In the genomic region with DNA sequence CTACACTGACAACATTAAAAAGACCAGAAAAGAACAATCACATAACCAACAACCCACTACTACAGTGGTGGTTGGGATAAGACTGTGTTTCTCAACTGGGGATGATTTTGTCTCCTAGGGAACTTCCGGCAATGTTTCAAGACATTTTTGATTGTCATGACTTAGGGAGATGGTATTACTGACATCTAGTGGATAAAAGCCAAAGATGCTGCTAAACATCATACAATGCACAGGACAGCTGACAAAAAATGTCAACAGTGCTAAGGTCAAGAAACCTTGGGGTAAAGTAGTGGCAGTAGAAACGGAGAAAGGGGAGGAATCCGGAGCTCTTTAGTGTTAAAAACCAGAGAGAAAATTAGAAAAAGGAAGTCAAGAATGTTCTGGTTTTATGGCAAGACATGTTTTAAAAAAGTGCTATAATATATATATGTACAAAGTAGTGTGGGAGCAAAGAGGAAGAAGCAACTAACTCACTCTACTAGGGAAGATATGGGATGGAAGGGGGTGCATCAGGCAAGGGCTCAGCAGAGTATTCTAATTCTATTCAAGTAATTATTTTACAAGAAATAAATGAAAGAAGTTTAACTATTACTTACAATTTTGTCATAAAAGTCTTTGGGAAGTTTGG, we compare ENCODE assay signal across 10 cellular contexts. TPM values are rescaled to one million over a fixed set of nuclear protein-coding genes. Genes with fewer than 3 reads are reported as not detected.
A peak's percentile ranks its signal among the peaks of the same experiment; 100 is the strongest.
DNase-seq lines count a peak whose midpoint lies in the region; ATAC-seq and TF ChIP-seq lines count a peak whose summit lies in the region.
"Had no signal": no experiment of that assay in that cellular context is flagged by ENCODE, and none has a peak within 500 bp of the region (broad histone marks: within the 10 kb centered on the region; RNA-seq: fewer than 3 reads in every experiment).

No MANE protein-coding gene starts in this region.

- intact Hi-C loops in psoas muscle (cut with DNase I) (no loop called here), thyroid gland (cut with DNase I) (no loop called here)

- H3K27me3 ChIP-seq in psoas muscle (ENCODE audit: insufficient read depth in 3 of 3, low read length in 2 of 3) (no peaks in the 10 kb centered on the region), thyroid gland (no peaks in the 10 kb centered on the region)

- H3K4me1 ChIP-seq in psoas muscle (no peaks in the 10 kb centered on the region), thyroid gland (no peaks in the 10 kb centered on the region)

- TF ChIP-seq CTCF in choroid plexus epithelial cell (conservative IDR thresholded peaks at IDR 0.05; ENCODE audit: low read depth, low read length) (peak; percentile 51), psoas muscle (IDR thresholded peaks at IDR 0.05) (peak; percentile 16), thyroid gland (IDR thresholded peaks at IDR 0.05) (no peak)

- peak; percentile 20 for DNase-seq in NCI-H748 (lab: John Stamatoyannopoulos, UW; ENCODE audit: unreplicated experiment)
- DNase-seq in NCI-H748 treated with DMSO at 0.1 percent for 48 hours (lab: John Stamatoyannopoulos, UW), result no peak
- peak; percentile 54 for DNase-seq in NAMALWA (ENCODE audit: low spot score)
- peak; percentile 78 for DNase-seq in choroid plexus epithelial cell (ENCODE audit: low read depth)
- no peak for DNase-seq in psoas muscle
- no peak for DNase-seq in thyroid gland
- DNase-seq in middle frontal gyrus (ENCODE audit: extremely low spot score, low spot score), result no peak
- no peak for DNase-seq in GM19240 (ENCODE audit: insufficient read length, low spot score)
- DNase-seq: activated B cell treated with CpG ODN at 0.5 μM for 24 hours, naive B cell had no signal

- H3K9me3 ChIP-seq in psoas muscle (no peaks in the 10 kb centered on the region), thyroid gland (no peaks in the 10 kb centered on the region)

- 62 to 69% (median 63%) methylated on average over 3 of the region's 3 CpGs for WGBS in psoas muscle, 3 donors
- WGBS in thyroid gland, 2 donors, result 80 to 85% methylated on average over 3 of the region's 3 CpGs

- H3K4me3 ChIP-seq in choroid plexus epithelial cell (ENCODE audit: low read depth, low read length) (no peak overlapping the region), psoas muscle (no peak overlapping the region), thyroid gland (replicated peaks in 1 of 3) (no peak overlapping the region)

- peaks cover 2 to 80% of the 10 kb centered on the region in 2 donors for H3K36me3 ChIP-seq in psoas muscle (ENCODE audit: insufficient read depth in 1 of 2, low read depth in 1 of 2)
- peaks cover 14 to 17% of the 10 kb centered on the region in 2 donors for H3K36me3 ChIP-seq in thyroid gland

- no peak for TF ChIP-seq POLR2A in thyroid gland (IDR thresholded peaks at IDR 0.05)

- H3K27ac ChIP-seq in psoas muscle (no peak overlapping the region), thyroid gland (no peak overlapping the region)

- ATAC-seq in psoas muscle, result peak in 2 of 4 donors; percentile 41 to 57

RNA-seq across cellular contexts. Expression of gene CKAP5, which starts 37.2 kb away (rescaled TPM):
- total RNA-seq in psoas muscle (100 to 1,000 TPM in 3 of 4 donors, 10 to 100 TPM in 1; 86.4 to 160 (median 119) TPM), thyroid gland (10 to 100 TPM; 25.3 to 30.1 (median 26.8) TPM)
- polyA plus RNA-seq in psoas muscle, result 10 to 100 TPM; 21.0 to 43.5 (median 23.0) TPM

Comparison
In these comparisons a context has a peak if more than half of its experiments do, and no peak if none do; other contexts are left out.
1. DNase-seq: peak in NCI-H748 (single experiment), NAMALWA (single experiment) and choroid plexus epithelial cell (single experiment); none in NCI-H748 treated with DMSO at 0.1 percent for 48 hours (single experiment), psoas muscle (0 of 2), thyroid gland (0 of 2), middle frontal gyrus (single experiment) and GM19240 (single experiment).
2. CTCF ChIP-seq: peak in choroid plexus epithelial cell (single experiment) and psoas muscle (single experiment); none in thyroid gland (0 of 6).